Comparison of ENCODE assay signal across 8 cellular contexts in genomic region chr1:45803299-45803780, GRCh38. TPM values are rescaled to one million over a fixed set of nuclear protein-coding genes. Genes with fewer than 3 reads are reported as not detected.
A peak's percentile ranks its signal among the peaks of the same experiment; 100 is the strongest.
DNase-seq lines count a peak whose midpoint lies in the region; ATAC-seq, FAIRE-seq and TF ChIP-seq lines count a peak whose summit lies in the region.

Gene MAST2 (plus strand): TSS chr1:45803612. CDS start chr1:45803896, 284 bp downstream.

- peak within 1 kb of the TSS; percentile 97 for H3K4me3 Mint-ChIP-seq in neural crest cell
- peak within 1 kb of the TSS; percentile 94 to 99 for H3K4me3 Mint-ChIP-seq in stimulated activated naive CD8-positive, alpha-beta T cell treated with anti-CD3 and anti-CD28 coated beads, Interleukin-15, amount 100 ng/mL, for 72 hours

- no peaks in the 10 kb centered on the region for H3K9me3 ChIP-seq in Loucy (ENCODE audit: insufficient read depth, low read depth, low read length)

- H3K4me1 Mint-ChIP-seq in neural crest cell: peaks cover 41% of the 10 kb centered on the region
- peaks cover 28% of the 10 kb centered on the region for H3K4me1 Mint-ChIP-seq in stimulated activated naive CD8-positive, alpha-beta T cell treated with anti-CD3 and anti-CD28 coated beads, Interleukin-15, amount 100 ng/mL, for 72 hours

- ATAC-seq in stimulated activated naive CD8-positive, alpha-beta T cell treated with anti-CD3 and anti-CD28 coated beads, Interleukin-15, amount 100 ng/mL, for 72 hours: peak; percentile 98

- no peaks in the 10 kb centered on the region for H3K9me3 Mint-ChIP-seq in neural crest cell
- no peaks in the 10 kb centered on the region for H3K9me3 Mint-ChIP-seq in stimulated activated naive CD8-positive, alpha-beta T cell treated with anti-CD3 and anti-CD28 coated beads, Interleukin-15, amount 100 ng/mL, for 72 hours

- peaks cover 3% of the 10 kb centered on the region for H3K36me3 Mint-ChIP-seq in neural crest cell (ENCODE audit: low read depth)

- DNase-seq in EL (peak; percentile 91), H54 (ENCODE audit: insufficient read length, low spot score) (peak; percentile 85), SHP77 (lab: John Stamatoyannopoulos, UW) (peak; percentile 78 to 87), foreskin fibroblast (peak; percentile 89 to 97), neural crest cell (ENCODE audit: low read depth, low spot score) (peak; percentile 85)
- peak; percentile 95 for DNase-seq in activated effector memory CD4-positive, alpha-beta T cell treated with anti-CD3 and anti-CD28 coated beads, Interleukin-2, amount 50 U/mL, for 16 hours
- peak; percentile 86 to 89 for DNase-seq in stimulated activated naive CD8-positive, alpha-beta T cell treated with anti-CD3 and anti-CD28 coated beads, Interleukin-15, amount 100 ng/mL, for 72 hours

- H3K4me3 ChIP-seq in Loucy (ENCODE audit: low read length, poor library complexity, severe bottlenecking) (peak within 1 kb of the TSS; percentile 95), foreskin fibroblast (ENCODE audit: low read depth in 1 of 2, low read length in 2 of 2) (peak within 1 kb of the TSS; percentile 72 to 81)

- peak; percentile 93 for TF ChIP-seq POLR2A in H54 (IDR thresholded peaks at IDR 0.05; ENCODE audit: low read depth, low read length)

- peak within 1 kb of the TSS; percentile 77 for H3K9ac ChIP-seq in Loucy (ENCODE audit: low read depth, low read length, poor library complexity, severe bottlenecking)

- peaks cover 8% of the 10 kb centered on the region for H4K20me1 ChIP-seq in Loucy (ENCODE audit: insufficient read depth, low read length, poor library complexity, severe bottlenecking)

- H3K27me3 Mint-ChIP-seq in neural crest cell (ENCODE audit: low read depth): no peaks in the 10 kb centered on the region
- no peaks in the 10 kb centered on the region for H3K27me3 Mint-ChIP-seq in stimulated activated naive CD8-positive, alpha-beta T cell treated with anti-CD3 and anti-CD28 coated beads, Interleukin-15, amount 100 ng/mL, for 72 hours

- H3K79me2 ChIP-seq in Loucy (ENCODE audit: insufficient read depth, low read length): peaks cover 32% of the 10 kb centered on the region

- peaks cover 36% of the 10 kb centered on the region for H3K4me1 ChIP-seq in Loucy (ENCODE audit: insufficient read depth, low read length, poor library complexity, severe bottlenecking)

- H3K4me2 ChIP-seq in Loucy (ENCODE audit: low read depth, low read length, poor library complexity, severe bottlenecking): peak within 1 kb of the TSS; percentile 84

- H3F3A ChIP-seq in Loucy (ENCODE audit: low read depth): no peaks in the 10 kb centered on the region

- no peaks in the 10 kb centered on the region for H3K9me2 ChIP-seq in Loucy (replicated peaks; ENCODE audit: low read depth, low read length)

- peak within 1 kb of the TSS; percentile 91 for H3K27ac Mint-ChIP-seq in neural crest cell (ENCODE audit: unreplicated experiment)
- peak within 1 kb of the TSS; percentile 68 to 92 for H3K27ac Mint-ChIP-seq in stimulated activated naive CD8-positive, alpha-beta T cell treated with anti-CD3 and anti-CD28 coated beads, Interleukin-15, amount 100 ng/mL, for 72 hours

- H3K27me3 ChIP-seq in Loucy (ENCODE audit: insufficient read depth, low read length, poor library complexity, severe bottlenecking): no peaks in the 10 kb centered on the region

- peak within 1 kb of the TSS; percentile 95 for H2AFZ ChIP-seq in Loucy (ENCODE audit: low read length)

- no peaks in the 10 kb centered on the region for H3K36me3 ChIP-seq in Loucy (ENCODE audit: insufficient read depth, low read length)

- no peak for FAIRE-seq in H54 (lab: Jason Lieb, UNC)

- TF ChIP-seq CTCF in Loucy (conservative IDR thresholded peaks at IDR 0.05; ENCODE audit: low read length) (no peak), foreskin fibroblast (IDR thresholded peaks at IDR 0.05; ENCODE audit: low read depth, low read length) (no peak), neural crest cell (conservative IDR thresholded peaks at IDR 0.05) (no peak)

RNA-seq across cellular contexts. Expression of gene MAST2, which starts in this region (rescaled TPM):
- 45.2 and 47.6 TPM in 2 replicates for total RNA-seq in neural crest cell

Comparison
In these comparisons a context has a peak if more than half of its experiments do, and no peak if none do; other contexts are left out.
1. Peak in every context shown above with its lines: DNase-seq, ATAC-seq and H3K4me3 ChIP-seq.